In the genomic region with DNA sequence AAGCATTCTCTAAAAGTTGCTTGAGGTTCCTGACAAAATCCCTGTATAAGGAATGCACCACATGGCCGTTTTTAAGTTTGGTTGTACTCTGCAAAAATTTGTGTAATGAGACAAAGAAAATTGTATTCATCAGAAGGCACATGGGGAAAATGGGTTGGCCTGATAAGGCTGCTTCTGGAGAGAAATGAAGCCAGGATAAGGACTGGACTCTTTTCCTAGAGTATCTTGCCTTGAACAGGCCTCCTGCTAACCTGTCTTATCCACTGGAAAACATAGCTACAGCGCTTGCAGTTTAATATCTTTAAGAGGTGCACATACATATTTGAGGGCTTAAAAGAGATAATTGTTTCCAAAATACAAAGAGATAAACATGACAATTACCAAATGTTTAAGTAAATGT, we compare ENCODE assay signal across 22 cellular contexts. TPM values are rescaled to one million over a fixed set of nuclear protein-coding genes. Genes with fewer than 3 reads are reported as not detected.
A peak's percentile ranks its signal among the peaks of the same experiment; 100 is the strongest.
DNase-seq lines count a peak whose midpoint lies in the region; ATAC-seq and TF ChIP-seq lines count a peak whose summit lies in the region.
"Had no signal": no experiment of that assay in that cellular context is flagged by ENCODE, and none has a peak within 500 bp of the region (broad histone marks: within the 10 kb centered on the region; RNA-seq: fewer than 3 reads in every experiment).

No MANE protein-coding gene starts in this region.

- TF ChIP-seq CTCF in spleen (IDR thresholded peaks at IDR 0.05 in 8 of 11, conservative IDR thresholded peaks at IDR 0.05 in 3 of 11), result no peak
- no peak for TF ChIP-seq CTCF in brain microvascular endothelial cell (IDR thresholded peaks at IDR 0.05; ENCODE audit: low read depth, low read length, missing control alignments)
- TF ChIP-seq CTCF in omental fat pad (IDR thresholded peaks at IDR 0.05), result no peak

- in situ Hi-C loops in brain microvascular endothelial cell (cut with HindIII; ENCODE audit: low pct_ligation_motif_present, low sequenced_read_pairs), result no loop called here

- WGBS in spleen, 5 donors, result 89 to 93% (median 90%) methylated on average over 2 of the region's 2 CpGs

- H3K9me3 ChIP-seq in spleen, result peaks cover 0 to 14% (median 11%) of the 10 kb centered on the region in 8 donors
- H3K9me3 ChIP-seq: BE2C had no signal

- no peaks in the 10 kb centered on the region for H3K36me3 ChIP-seq in spleen
- no peaks in the 10 kb centered on the region for H3K36me3 ChIP-seq in brain microvascular endothelial cell (replicated peaks)
- H3K36me3 ChIP-seq: BE2C, HAP-1 had no signal

- H3K27ac ChIP-seq in spleen, result peak overlapping the region in 5 of 8 donors; percentile 17 to 82 (median 52)
- H3K27ac ChIP-seq in brain microvascular endothelial cell, result no peak overlapping the region
- H3K27ac ChIP-seq: 22Rv1, A549, GM23248 had no signal

- H3K27me3 ChIP-seq in spleen (replicated peaks in 1 of 7) (no peaks in the 10 kb centered on the region), brain microvascular endothelial cell (replicated peaks) (no peaks in the 10 kb centered on the region)
- H3K27me3 ChIP-seq: BE2C had no signal

- DNase-seq in DMS 273 (lab: John Stamatoyannopoulos, UW; ENCODE audit: unreplicated experiment) (peak; percentile 30), DMS 273 treated with DMSO at 0.1 percent for 48 hours (lab: John Stamatoyannopoulos, UW) (no peak), erythroblast (lab: John Stamatoyannopoulos, UW) (peak; percentile 36 to 85), spleen (no peak), brain microvascular endothelial cell (no peak), omental fat pad (ENCODE audit: low spot score) (no peak)
- no peak for DNase-seq in central memory CD4-positive, alpha-beta T cell
- DNase-seq: BE2C; C1 segment of cervical spinal cord; CD4-positive, CD25-positive, alpha-beta regulatory T cell; CD8-positive, alpha-beta memory T cell; COR-L47; DMS153; DMS79; GDM1; GM23248 had no signal

- ATAC-seq in omental fat pad (ENCODE audit: low FRiP score), result no peak
- ATAC-seq: A549 had no signal

- intact Hi-C loops in spleen (cut with DNase I; ENCODE audit: low total_unique reads), result no loop called here

- H3K4me3 ChIP-seq in spleen (no peak overlapping the region), brain microvascular endothelial cell (ENCODE audit: low read depth, low read length) (no peak overlapping the region)
- H3K4me3 ChIP-seq: A549, GM23248, HAP-1 had no signal

- H3K4me1 ChIP-seq in spleen, result peaks cover 19 to 92% (median 56%) of the 10 kb centered on the region in 6 donors
- H3K4me1 ChIP-seq: A549, BE2C had no signal

- no peak for TF ChIP-seq POLR2A in erythroblast (IDR thresholded peaks at IDR 0.05; ENCODE audit: low read length)
- no peak for TF ChIP-seq POLR2A in spleen (IDR thresholded peaks at IDR 0.05)

RNA-seq across cellular contexts. Expression of a gene that starts 41.4 kb away (rescaled TPM):
- total RNA-seq in spleen, result not detected
- not detected for polyA plus RNA-seq in spleen
- not detected for total RNA-seq in omental fat pad
- total RNA-seq: CD4-positive, CD25-positive, alpha-beta regulatory T cell; CD8-positive, alpha-beta memory T cell; Daoy; GM23248; H4; HT-29 had no signal
- polyA plus RNA-seq: A549; CD4-positive, CD25-positive, alpha-beta regulatory T cell; CD8-positive, alpha-beta memory T cell; GM23248 had no signal

RNA-seq across cellular contexts. Expression of a gene that starts 46.9 kb away (rescaled TPM):
- total RNA-seq in spleen (10 to 100 TPM; 14.0 to 27.7 (median 21.9) TPM), omental fat pad (10 to 100 TPM in 1 of 4 donors, 1 to 10 TPM in 3; 7.9 to 11.5 (median 9.4) TPM)
- 10 to 100 TPM in 2 of 3 donors, 1 to 10 TPM in 1; 9.4 to 12.6 (median 10.9) TPM for polyA plus RNA-seq in spleen
- total RNA-seq: GM23248 had no signal

Comparison
In these comparisons a context has a peak if more than half of its experiments do, and no peak if none do; other contexts are left out.
1. DNase-seq: peak in DMS 273 (single experiment) and erythroblast (2 of 2); none in DMS 273 treated with DMSO at 0.1 percent for 48 hours (single experiment), spleen (single experiment), brain microvascular endothelial cell (single experiment), omental fat pad (single experiment) and central memory CD4-positive, alpha-beta T cell (single experiment).